24 cellular contexts compared by ENCODE assay signal in genomic region chrX:47224896-47225290, GRCh38.
"Had no signal": no experiment of that assay in that cellular context is flagged by ENCODE, and none has a peak within 500 bp of the region (broad histone marks: within the 10 kb centered on the region; RNA-seq: fewer than 3 reads in every experiment).

No MANE protein-coding gene starts in this region.

- H3K27ac ChIP-seq: body of pancreas, epithelial cell of prostate, esophagus squamous epithelium, gastroesophageal sphincter had no signal

- H3K4me3 Mint-ChIP-seq: activated CD4-positive, alpha-beta memory T cell treated with anti-CD3 and anti-CD28 coated beads for 36 hours; activated CD4-positive, alpha-beta T cell treated with anti-CD3 and anti-CD28 coated beads for 36 hours; activated CD4-positive, alpha-beta T cell treated with anti-CD3 and anti-CD28 coated beads, Interleukin-2, amount 10 ng/mL, durations not matched to agents 24 days and 14 days; activated CD8-positive, alpha-beta memory T cell treated with anti-CD3 and anti-CD28 coated beads, Interleukin-2, amount 10 ng/mL, durations not matched to agents 7 days and 5 days; activated CD8-positive, alpha-beta T cell treated with anti-CD3 and anti-CD28 coated beads, Interleukin-2, amount 10 ng/mL, durations not matched to agents 7 days and 5 days; activated naive CD8-positive, alpha-beta T cell; activated T-cell treated with anti-CD3 and anti-CD28 coated beads, Interleukin-2, amount 50 U/mL, for 24 hours; activated T-cell treated with anti-CD3 and anti-CD28 coated beads, Interleukin-2, amount 50 U/mL, for 72 hours had no signal

- H3K27me3 ChIP-seq: body of pancreas, esophagus squamous epithelium, gastroesophageal sphincter had no signal

- H3K9me3 ChIP-seq: body of pancreas, esophagus squamous epithelium, gastroesophageal sphincter had no signal

- H3K27me3 Mint-ChIP-seq: activated CD4-positive, alpha-beta memory T cell treated with anti-CD3 and anti-CD28 coated beads for 36 hours; activated CD4-positive, alpha-beta T cell treated with anti-CD3 and anti-CD28 coated beads for 36 hours; activated CD4-positive, alpha-beta T cell treated with anti-CD3 and anti-CD28 coated beads, Interleukin-2, amount 10 ng/mL, durations not matched to agents 24 days and 14 days; activated CD8-positive, alpha-beta memory T cell treated with anti-CD3 and anti-CD28 coated beads, Interleukin-2, amount 10 ng/mL, durations not matched to agents 7 days and 5 days; activated naive CD8-positive, alpha-beta T cell; activated T-cell treated with anti-CD3 and anti-CD28 coated beads, Interleukin-2, amount 50 U/mL, for 24 hours had no signal

- DNase-seq: activated CD4-positive, alpha-beta memory T cell treated with anti-CD3 and anti-CD28 coated beads for 36 hours; activated CD4-positive, alpha-beta T cell treated with anti-CD3 and anti-CD28 coated beads for 36 hours; activated CD4-positive, alpha-beta T cell treated with anti-CD3 and anti-CD28 coated beads, Interleukin-2, amount 10 ng/mL, durations not matched to agents 24 days and 14 days; activated CD4-positive, CD25-positive, alpha-beta regulatory T cell; activated CD4-positive, CD25-positive, alpha-beta regulatory T cell treated with anti-CD3 and anti-CD28 coated beads, Interleukin-2, amount 50 U/mL, for 72 hours; activated CD8-positive, alpha-beta memory T cell treated with anti-CD3 and anti-CD28 coated beads, Interleukin-2, amount 10 ng/mL, durations not matched to agents 7 days and 5 days; activated CD8-positive, alpha-beta memory T cell treated with anti-CD3 and anti-CD28 coated beads, Interleukin-2, amount 50 U/mL, for 4 hours; activated CD8-positive, alpha-beta T cell treated with anti-CD3 and anti-CD28 coated beads, Interleukin-2, amount 10 ng/mL, durations not matched to agents 7 days and 5 days; activated gamma-delta T cell treated with Interleukin-2 at 50 U/mL for 16 hours; activated naive CD4-positive, alpha-beta T cell treated with anti-CD3 and anti-CD28 coated beads, Interleukin-2, amount 50 U/mL, for 16 hours; activated naive CD4-positive, alpha-beta T cell treated with Interleukin-2 at 50 U/mL for 16 hours; activated T-cell treated with anti-CD3 and anti-CD28 coated beads, Interleukin-2, amount 50 U/mL, for 24 hours; activated T-cell treated with anti-CD3 and anti-CD28 coated beads, Interleukin-2, amount 50 U/mL, for 72 hours; amniotic stem cell; anterior cingulate cortex; central memory CD4-positive, alpha-beta T cell; effector CD8-positive, alpha-beta T cell; esophagus squamous epithelium; foreskin melanocyte; T-helper 2 cell had no signal

- H3K27ac Mint-ChIP-seq: activated CD4-positive, alpha-beta T cell treated with anti-CD3 and anti-CD28 coated beads for 36 hours; activated CD4-positive, alpha-beta T cell treated with anti-CD3 and anti-CD28 coated beads, Interleukin-2, amount 10 ng/mL, durations not matched to agents 24 days and 14 days; activated CD8-positive, alpha-beta memory T cell treated with anti-CD3 and anti-CD28 coated beads, Interleukin-2, amount 10 ng/mL, durations not matched to agents 7 days and 5 days; activated CD8-positive, alpha-beta T cell treated with anti-CD3 and anti-CD28 coated beads, Interleukin-2, amount 10 ng/mL, durations not matched to agents 7 days and 5 days; activated naive CD8-positive, alpha-beta T cell; activated T-cell treated with anti-CD3 and anti-CD28 coated beads, Interleukin-2, amount 50 U/mL, for 24 hours; activated T-cell treated with anti-CD3 and anti-CD28 coated beads, Interleukin-2, amount 50 U/mL, for 72 hours had no signal

- H3K4me3 ChIP-seq: body of pancreas, esophagus squamous epithelium, gastroesophageal sphincter had no signal

- ATAC-seq: activated CD4-positive, alpha-beta T cell treated with anti-CD3 and anti-CD28 coated beads for 36 hours; activated CD8-positive, alpha-beta memory T cell treated with anti-CD3 and anti-CD28 coated beads, Interleukin-2, amount 10 ng/mL, durations not matched to agents 7 days and 5 days; activated CD8-positive, alpha-beta T cell treated with anti-CD3 and anti-CD28 coated beads, Interleukin-2, amount 10 ng/mL, durations not matched to agents 7 days and 5 days; activated T-cell treated with anti-CD3 and anti-CD28 coated beads, Interleukin-2, amount 50 U/mL, for 72 hours; body of pancreas; gastroesophageal sphincter had no signal

- H3K9me3 Mint-ChIP-seq: activated CD4-positive, alpha-beta memory T cell treated with anti-CD3 and anti-CD28 coated beads for 36 hours; activated T-cell treated with anti-CD3 and anti-CD28 coated beads, Interleukin-2, amount 50 U/mL, for 24 hours; activated T-cell treated with anti-CD3 and anti-CD28 coated beads, Interleukin-2, amount 50 U/mL, for 72 hours had no signal
